14 cellular contexts compared by ENCODE assay signal in the genomic region with DNA sequence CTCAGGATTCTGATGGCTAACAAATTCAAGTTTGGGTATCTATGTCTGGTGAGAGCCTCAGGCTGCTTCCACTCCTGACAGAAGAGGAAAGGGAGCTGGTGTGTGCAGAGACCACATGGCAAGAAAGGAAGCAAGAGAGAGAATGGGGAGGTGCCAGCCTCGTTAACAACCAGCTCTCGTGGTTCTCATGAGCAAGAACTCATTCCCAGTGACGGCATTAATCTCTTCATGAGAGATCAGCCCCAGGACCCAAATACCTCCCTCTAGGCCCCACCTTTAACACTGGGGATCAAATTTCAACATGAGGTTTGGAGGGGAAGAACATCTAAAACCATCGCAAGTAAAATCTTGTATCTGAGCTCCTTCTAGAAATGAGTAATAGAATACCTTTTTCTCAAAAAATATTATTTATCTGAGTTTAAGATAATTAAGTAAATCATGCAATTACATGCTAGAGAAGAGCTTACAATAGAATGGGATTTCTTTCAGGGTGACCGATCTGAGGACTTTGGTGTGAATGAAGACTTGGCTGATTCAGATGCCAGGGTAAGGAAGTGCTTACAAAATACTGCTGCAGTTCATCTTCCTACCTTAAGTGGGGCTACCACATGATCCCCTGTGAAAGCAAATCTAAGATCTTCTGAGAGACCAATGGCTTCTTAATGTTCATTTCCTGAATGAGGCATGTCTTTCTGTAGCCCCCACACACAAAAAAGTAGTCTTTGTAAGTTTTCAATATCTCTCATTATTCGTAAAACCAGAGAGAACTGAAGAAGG. TPM values are rescaled to one million over a fixed set of nuclear protein-coding genes. Genes with fewer than 3 reads are reported as not detected.
DNase-seq lines count a peak whose midpoint lies in the region; FAIRE-seq and TF ChIP-seq lines count a peak whose summit lies in the region.
"Had no signal": no experiment of that assay in that cellular context is flagged by ENCODE, and none has a peak within 500 bp of the region (broad histone marks: within the 10 kb centered on the region; RNA-seq: fewer than 3 reads in every experiment).

No MANE protein-coding gene starts in this region.

- H2AFZ ChIP-seq in endothelial cell of umbilical vein (ENCODE audit: low read depth, low read length), result no peak overlapping the region

- no peak for DNase-seq in activated T-cell treated with anti-CD3 and anti-CD28 coated beads, Interleukin-2, amount 50 U/mL, for 24 hours
- no peak for DNase-seq in activated T-cell treated with anti-CD3 and anti-CD28 coated beads, Interleukin-2, amount 50 U/mL, for 48 hours
- DNase-seq in NCI-H1048 (lab: John Stamatoyannopoulos, UW) (peak; percentile 58), endothelial cell of umbilical vein (ENCODE audit: low read depth, low spot score) (no peak), GM19239 (ENCODE audit: insufficient read length, low spot score) (no peak), NCI-H2081 (lab: John Stamatoyannopoulos, UW) (no peak), uterus (no peak)
- DNase-seq: NCI-H524; nucleus accumbens; stimulated activated CD4-positive, alpha-beta T cell treated with anti-CD3 and anti-CD28 coated beads, Interleukin-1b, Interleukin-23, amount 100 ng/mL, for 48 hours; stimulated activated naive CD4-positive, alpha-beta T cell treated with Interleukin-2 at 50 U/mL for 16 hours had no signal

- FAIRE-seq in endothelial cell of umbilical vein (lab: Jason Lieb, UNC) (no peak), GM19239 (lab: Jason Lieb, UNC) (no peak)

- H3K9me1 ChIP-seq in endothelial cell of umbilical vein (replicated peaks; ENCODE audit: control insufficient read depth, extremely low read depth, insufficient read depth, low read length), result no peaks in the 10 kb centered on the region

- no peak overlapping the region for H3K4me2 ChIP-seq in endothelial cell of umbilical vein (ENCODE audit: insufficient read depth, low read length)

- H3K4me3 ChIP-seq in endothelial cell of umbilical vein (replicated peaks in 1 of 3; ENCODE audit: insufficient read depth in 1 of 3, low read depth in 1 of 3, low read length in 3 of 3) (no peak overlapping the region), uterus (no peak overlapping the region)
- H3K4me3 ChIP-seq: SK-N-MC had no signal

- H3K27ac ChIP-seq in endothelial cell of umbilical vein (ENCODE audit: insufficient read depth, low read depth, low read length) (peak overlapping the region; percentile 4), uterus (no peak overlapping the region)
- H3K27ac ChIP-seq: SK-N-MC had no signal

- POLR2A ChIA-PET in endothelial cell of umbilical vein (lab: Charles Lee), result no interaction called here

- H3K27me3 Mint-ChIP-seq in activated T-cell treated with anti-CD3 and anti-CD28 coated beads, Interleukin-2, amount 50 U/mL, for 24 hours, result no peaks in the 10 kb centered on the region
- H3K27me3 Mint-ChIP-seq in stimulated activated naive CD8-positive, alpha-beta T cell treated with anti-CD3 and anti-CD28 coated beads, Interleukin-15, Interleukin-2, amounts not matched to agents 100 ng/mL and 50 ng/mL, for 24 hours, result no peaks in the 10 kb centered on the region

- peak overlapping the region; percentile 8 for H3K4me3 Mint-ChIP-seq in activated T-cell treated with anti-CD3 and anti-CD28 coated beads, Interleukin-2, amount 50 U/mL, for 24 hours
- H3K4me3 Mint-ChIP-seq in stimulated activated naive CD8-positive, alpha-beta T cell treated with anti-CD3 and anti-CD28 coated beads, Interleukin-15, Interleukin-2, amounts not matched to agents 100 ng/mL and 50 ng/mL, for 24 hours, result no peak overlapping the region
- H3K4me3 Mint-ChIP-seq: brain had no signal

- H3K27me3 ChIP-seq in endothelial cell of umbilical vein (ENCODE audit: control insufficient read depth in 2 of 2, insufficient read depth in 2 of 2, low read length in 2 of 2) (no peaks in the 10 kb centered on the region), uterus (no peaks in the 10 kb centered on the region)

- no TSS peak for BruUV-seq in endothelial cell of umbilical vein (replicated peaks; lab: Mats Ljungman, UMichigan)

- H3K36me3 ChIP-seq in endothelial cell of umbilical vein (ENCODE audit: control insufficient read depth in 2 of 2, extremely low read depth in 1 of 2, insufficient read depth in 2 of 2, low read length in 2 of 2) (peaks cover 36 to 81% of the 10 kb centered on the region in 2 experiments), uterus (no peaks in the 10 kb centered on the region)

- peak overlapping the region; percentile 86 for H3K27ac Mint-ChIP-seq in activated T-cell treated with anti-CD3 and anti-CD28 coated beads, Interleukin-2, amount 50 U/mL, for 24 hours
- peak overlapping the region; percentile 32 for H3K27ac Mint-ChIP-seq in stimulated activated naive CD8-positive, alpha-beta T cell treated with anti-CD3 and anti-CD28 coated beads, Interleukin-15, Interleukin-2, amounts not matched to agents 100 ng/mL and 50 ng/mL, for 24 hours

- intact Hi-C loops in endothelial cell of umbilical vein (cut with micrococcal nuclease), result no loop called here
- intact Hi-C loops in uterus (cut with DNase I; ENCODE audit: low total_unique reads), result loop anchor here (10.0 kb wide), 1 partner anchor 788 kb away; no protein-coding TSS in a partner anchor

- H3K9ac ChIP-seq in endothelial cell of umbilical vein (replicated peaks; ENCODE audit: extremely low read depth, insufficient read depth, low read length), result no peak overlapping the region

- H3K9me3 ChIP-seq in endothelial cell of umbilical vein (replicated peaks; ENCODE audit: control insufficient read depth, insufficient read depth, low read length) (no peaks in the 10 kb centered on the region), uterus (no peaks in the 10 kb centered on the region)

- no peaks in the 10 kb centered on the region for H3K4me1 ChIP-seq in endothelial cell of umbilical vein (ENCODE audit: control insufficient read depth, extremely low read depth, insufficient read depth, low read length)
- H3K4me1 ChIP-seq in uterus, result no peaks in the 10 kb centered on the region

- dilution Hi-C loops in endothelial cell of umbilical vein (cut with MboI; ENCODE audit: extremely low pct_ligation_motif_present, low sequenced_read_pairs), result no loop called here

- CTCF ChIA-PET in endothelial cell of umbilical vein (lab: Charles Lee), result interaction anchor here (0.7 to 4.2 kb wide), 4 partner anchors 8 to 57 kb away, joined by 3 to 17 read pairs (median 4); no protein-coding TSS in a partner anchor

- H3K4me1 Mint-ChIP-seq in activated T-cell treated with anti-CD3 and anti-CD28 coated beads, Interleukin-2, amount 50 U/mL, for 24 hours (ENCODE audit: low read depth), result peaks cover 48% of the 10 kb centered on the region
- H3K4me1 Mint-ChIP-seq in stimulated activated naive CD8-positive, alpha-beta T cell treated with anti-CD3 and anti-CD28 coated beads, Interleukin-15, Interleukin-2, amounts not matched to agents 100 ng/mL and 50 ng/mL, for 24 hours (ENCODE audit: low read depth), result peaks cover 49% of the 10 kb centered on the region
- H3K4me1 Mint-ChIP-seq: brain had no signal

- H4K20me1 ChIP-seq in endothelial cell of umbilical vein (replicated peaks; ENCODE audit: control insufficient read depth, extremely low read depth, insufficient read depth, low read length), result peaks cover 5% of the 10 kb centered on the region

- H3K36me3 Mint-ChIP-seq in activated T-cell treated with anti-CD3 and anti-CD28 coated beads, Interleukin-2, amount 50 U/mL, for 24 hours (ENCODE audit: low read depth), result peaks cover 84% of the 10 kb centered on the region
- H3K36me3 Mint-ChIP-seq in stimulated activated naive CD8-positive, alpha-beta T cell treated with anti-CD3 and anti-CD28 coated beads, Interleukin-15, Interleukin-2, amounts not matched to agents 100 ng/mL and 50 ng/mL, for 24 hours (ENCODE audit: low read depth), result peaks cover 60% of the 10 kb centered on the region
- H3K36me3 Mint-ChIP-seq: brain had no signal

- TF ChIP-seq POLR2A in endothelial cell of umbilical vein (IDR thresholded peaks at IDR 0.05; ENCODE audit: low read depth, low read length) (no peak), uterus (IDR thresholded peaks at IDR 0.05) (no peak)

- no peak for TF ChIP-seq CTCF in endothelial cell of umbilical vein (IDR thresholded peaks at IDR 0.05; ENCODE audit: extremely low read depth in 1 of 2, insufficient read depth in 1 of 2, low read depth in 1 of 2, low read length in 2 of 2)
- TF ChIP-seq CTCF in uterus (IDR thresholded peaks at IDR 0.05), result no peak

- H3K79me2 ChIP-seq in endothelial cell of umbilical vein (ENCODE audit: control insufficient read depth, insufficient read depth, low read length), result peaks cover 11% of the 10 kb centered on the region

- no peaks in the 10 kb centered on the region for H3K9me3 Mint-ChIP-seq in activated T-cell treated with anti-CD3 and anti-CD28 coated beads, Interleukin-2, amount 50 U/mL, for 24 hours
- H3K9me3 Mint-ChIP-seq in stimulated activated naive CD8-positive, alpha-beta T cell treated with anti-CD3 and anti-CD28 coated beads, Interleukin-15, Interleukin-2, amounts not matched to agents 100 ng/mL and 50 ng/mL, for 24 hours, result no peaks in the 10 kb centered on the region
- H3K9me3 Mint-ChIP-seq: brain had no signal

TF ChIP-seq in endothelial cell of umbilical vein, 7 proteins besides CTCF, POLR2A, EP300 and RAD21:
- TF ChIP-seq GATA2 (IDR thresholded peaks at IDR 0.05; ENCODE audit: insufficient read depth, insufficient read length, low read depth, low read length) (no peak), JUN (IDR thresholded peaks at IDR 0.05; ENCODE audit: borderline replicate concordance, insufficient read depth, insufficient read length, low read depth) (no peak), MYC (IDR thresholded peaks at IDR 0.05; ENCODE audit: low read depth, low read length) (no peak), EZH2 (IDR thresholded peaks at IDR 0.05; ENCODE audit: borderline replicate concordance, low read depth, low read length, severe bottlenecking) (no peak), FOS (IDR thresholded peaks at IDR 0.05; ENCODE audit: borderline replicate concordance, insufficient read depth, low read length) (no peak)

RNA-seq across cellular contexts. Expression of a gene that starts 11.5 kb away (rescaled TPM):
- total RNA-seq in endothelial cell of umbilical vein (525 and 578 TPM in 2 replicates), uterus (100 to 1,000 TPM; 101 to 281 (median 187) TPM)
- polyA plus RNA-seq in endothelial cell of umbilical vein, result 313 and 403 TPM in 2 replicates
- polyA plus RNA-seq in endothelial cell of umbilical vein (2011; cell fraction: cytosol; rRNA removed), result 739 and 850 TPM in 2 replicates
- 853 and 889 TPM in 2 replicates for polyA plus RNA-seq in endothelial cell of umbilical vein (2011; cell fraction: nucleus; rRNA removed)
- polyA plus RNA-seq in endothelial cell of umbilical vein (2012), result 651 and 824 TPM in 2 replicates
- 346 and 389 TPM in 2 replicates for polyA minus RNA-seq in endothelial cell of umbilical vein
- 99.6 TPM for polyA minus RNA-seq in endothelial cell of umbilical vein (2011; cell fraction: cytosol; rRNA and poly(A)+ RNA removed)
- 497 and 541 TPM in 2 replicates for polyA minus RNA-seq in endothelial cell of umbilical vein (2011; cell fraction: nucleus; rRNA and poly(A)+ RNA removed)
